ENCODE assay signal across 1 cellular context in the genomic region with DNA sequence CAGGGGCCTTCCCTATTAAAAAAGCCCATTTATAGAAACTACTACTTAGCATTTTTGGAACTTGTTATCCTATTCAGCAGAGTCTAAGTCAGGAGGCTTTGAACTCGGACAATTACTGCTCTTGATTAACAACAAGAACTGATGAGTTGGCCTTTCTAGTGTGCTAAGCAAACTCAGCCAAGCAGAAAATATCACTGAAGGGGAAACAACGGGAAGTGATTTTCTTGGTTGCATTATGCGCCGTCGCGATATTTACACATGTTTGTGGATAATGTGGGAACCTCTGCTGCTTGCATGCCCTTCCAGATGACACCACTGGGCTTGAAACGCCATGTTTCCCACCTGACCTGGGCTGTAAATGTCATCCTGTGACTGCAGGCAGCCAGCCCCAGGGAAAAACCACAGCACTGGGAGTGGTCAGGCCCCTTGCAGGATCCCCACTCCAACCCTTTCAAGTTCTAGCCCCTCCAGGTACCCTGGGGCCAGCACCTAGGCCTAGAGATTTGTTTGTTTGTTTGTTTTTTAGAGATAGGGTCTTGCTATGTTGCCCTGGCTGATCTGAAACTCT.
TF ChIP-seq lines count a peak whose summit lies in the region.

No MANE protein-coding gene starts in this region.

TF ChIP-seq in SK-N-SH, 30 proteins besides CTCF, POLR2A, EP300 and RAD21 (continued from another document):
- TF ChIP-seq TAF1 (IDR thresholded peaks at IDR 0.05; ENCODE audit: borderline replicate concordance, low read depth, low read length) (no peak), NFIC (IDR thresholded peaks at IDR 0.05; ENCODE audit: borderline replicate concordance) (no peak), RFX5 (IDR thresholded peaks at IDR 0.05; ENCODE audit: low read length) (no peak), JUND (IDR thresholded peaks at IDR 0.05) (no peak), MXI1 (IDR thresholded peaks at IDR 0.05; ENCODE audit: low read depth, low read length) (no peak)
- TF ChIP-seq, protein P1, sequence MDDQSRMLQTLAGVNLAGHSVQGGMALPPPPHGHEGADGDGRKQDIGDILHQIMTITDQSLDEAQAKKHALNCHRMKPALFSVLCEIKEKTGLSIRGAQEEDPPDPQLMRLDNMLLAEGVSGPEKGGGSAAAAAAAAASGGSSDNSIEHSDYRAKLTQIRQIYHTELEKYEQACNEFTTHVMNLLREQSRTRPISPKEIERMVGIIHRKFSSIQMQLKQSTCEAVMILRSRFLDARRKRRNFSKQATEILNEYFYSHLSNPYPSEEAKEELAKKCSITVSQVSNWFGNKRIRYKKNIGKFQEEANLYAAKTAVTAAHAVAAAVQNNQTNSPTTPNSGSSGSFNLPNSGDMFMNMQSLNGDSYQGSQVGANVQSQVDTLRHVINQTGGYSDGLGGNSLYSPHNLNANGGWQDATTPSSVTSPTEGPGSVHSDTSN (IDR thresholded peaks at IDR 0.05) = no peak
- TF ChIP-seq, protein P2, sequence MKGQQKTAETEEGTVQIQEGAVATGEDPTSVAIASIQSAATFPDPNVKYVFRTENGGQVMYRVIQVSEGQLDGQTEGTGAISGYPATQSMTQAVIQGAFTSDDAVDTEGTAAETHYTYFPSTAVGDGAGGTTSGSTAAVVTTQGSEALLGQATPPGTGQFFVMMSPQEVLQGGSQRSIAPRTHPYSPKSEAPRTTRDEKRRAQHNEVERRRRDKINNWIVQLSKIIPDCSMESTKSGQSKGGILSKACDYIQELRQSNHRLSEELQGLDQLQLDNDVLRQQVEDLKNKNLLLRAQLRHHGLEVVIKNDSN (IDR thresholded peaks at IDR 0.05; ENCODE audit: borderline replicate concordance, low read depth) = no peak
TF ChIP-seq in SK-N-SH: peak in this region for 0.
